2 cellular contexts compared by ENCODE assay signal in the genomic region with DNA sequence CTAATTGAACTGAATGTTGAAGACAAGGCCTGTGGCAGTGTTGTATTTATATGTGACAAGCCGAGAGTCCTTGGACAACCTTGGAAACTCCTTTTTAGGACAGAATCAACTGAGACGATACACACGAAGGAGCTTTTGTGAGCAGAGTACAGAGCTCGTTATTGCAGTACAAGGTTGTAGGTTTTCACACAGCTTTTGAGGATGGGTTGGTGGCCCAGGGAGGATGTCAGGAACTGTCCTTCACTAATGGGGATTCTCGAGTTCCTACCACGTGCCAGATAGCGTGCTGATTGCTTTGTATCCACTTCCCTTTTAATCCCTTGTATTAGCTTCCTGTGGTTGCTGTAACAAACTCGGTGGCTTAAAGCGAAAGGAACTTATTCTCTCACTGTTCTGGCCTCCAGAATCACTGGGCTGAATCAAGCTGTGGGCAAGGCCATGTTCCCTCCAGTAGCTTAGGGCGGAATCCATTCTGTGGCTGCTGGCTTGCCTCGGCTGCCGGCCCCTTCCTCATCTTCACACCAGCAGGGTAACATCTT.
TF ChIP-seq lines count a peak whose summit lies in the region.

No MANE protein-coding gene starts in this region.

TF ChIP-seq in SK-N-SH treated with all-trans-retinoic acid at 6 μM for 48 hours, 23 proteins besides CTCF, POLR2A, EP300 and RAD21 (continued from another document):
- TF ChIP-seq CSRNP3 (CRISPR knock-in tag; IDR thresholded peaks at IDR 0.05) (no peak), PPARA (CRISPR knock-in tag; IDR thresholded peaks at IDR 0.05; ENCODE audit: borderline replicate concordance) (no peak), ZNF565 (CRISPR knock-in tag; conservative IDR thresholded peaks at IDR 0.05; ENCODE audit: low read depth) (no peak), ZFP3 (CRISPR knock-in tag; IDR thresholded peaks at IDR 0.05) (no peak), ZNF8 (CRISPR knock-in tag; IDR thresholded peaks at IDR 0.05) (no peak), BACH2 (CRISPR knock-in tag; IDR thresholded peaks at IDR 0.05; ENCODE audit: borderline replicate concordance) (no peak), ZFP30 (CRISPR knock-in tag; IDR thresholded peaks at IDR 0.05) (no peak), SNAI2 (CRISPR knock-in tag; IDR thresholded peaks at IDR 0.05) (no peak), ESRRG (CRISPR knock-in tag; IDR thresholded peaks at IDR 0.05) (no peak)

TF ChIP-seq in SK-N-SH, 30 proteins besides CTCF, POLR2A, EP300 and RAD21 (continued from another document):
- TF ChIP-seq RCOR1 (IDR thresholded peaks at IDR 0.05; ENCODE audit: low read length) (no peak), TEAD4 (IDR thresholded peaks at IDR 0.05; ENCODE audit: borderline replicate concordance, insufficient read depth) (no peak), CHD2 (IDR thresholded peaks at IDR 0.05; ENCODE audit: low read length, partially characterized antibody) (no peak)
